11 cellular contexts compared by ENCODE assay signal in the genomic region with DNA sequence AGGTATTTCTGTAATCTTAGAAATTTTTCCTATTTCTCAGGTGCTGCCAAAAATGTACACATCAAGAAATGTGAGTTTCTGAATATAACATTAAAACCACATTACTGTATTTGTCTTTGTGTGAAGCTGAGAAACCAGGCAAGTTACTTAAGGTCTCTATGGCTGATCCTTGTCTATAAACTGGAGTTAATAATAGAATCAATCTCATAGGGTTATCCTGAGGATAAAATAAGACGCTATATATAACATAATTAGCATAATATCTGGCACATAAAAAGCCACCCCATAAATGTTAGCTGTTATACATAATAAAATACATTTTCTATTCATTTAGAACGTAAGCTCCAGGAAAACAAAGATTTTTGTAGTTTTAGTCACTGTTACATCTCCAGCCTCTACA.
"Had no signal": no experiment of that assay in that cellular context is flagged by ENCODE, and none has a peak within 500 bp of the region (broad histone marks: within the 10 kb centered on the region; RNA-seq: fewer than 3 reads in every experiment).

No MANE protein-coding gene starts in this region.

- H3K9ac ChIP-seq: GM23248 had no signal

- ATAC-seq: GM23338, HCT116 had no signal

- FAIRE-seq: H1, H54 had no signal

- H3K4me2 ChIP-seq: GM23338 had no signal

- H2AFZ ChIP-seq: GM23248, GM23338 had no signal

- H3K9me3 ChIP-seq: HAP-1 had no signal

- H3K27ac ChIP-seq: GM23248 had no signal

- H3K4me3 ChIP-seq: GM23248, GM23338, HAP-1 had no signal

- DNase-seq: GM23248, GOT3, H7, H9, HCEC 1CT, HFFc6 had no signal
